Comparison of ENCODE assay signal across 20 cellular contexts in genomic region chr1:119874186-119874585, GRCh38. TPM values are rescaled to one million over a fixed set of nuclear protein-coding genes. Genes with fewer than 3 reads are reported as not detected.
"Had no signal": no experiment of that assay in that cellular context is flagged by ENCODE, and none has a peak within 500 bp of the region (broad histone marks: within the 10 kb centered on the region; RNA-seq: fewer than 3 reads in every experiment).

No MANE protein-coding gene starts in this region.

- H3K9me3 ChIP-seq: ascending aorta, colonic mucosa, lower lobe of right lung, mucosa of descending colon, SJCRH30, stomach had no signal

- DNase-seq: activated CD4-positive, alpha-beta T cell treated with anti-CD3 and anti-CD28 coated beads for 48 hours; activated naive CD4-positive, alpha-beta T cell treated with Interleukin-2 at 50 U/mL for 16 hours; activated naive CD8-positive, alpha-beta T cell treated with anti-CD3 and anti-CD28 coated beads, Interleukin-2, amount 50 U/mL, for 24 hours; colonic mucosa; effector CD4-positive, alpha-beta T cell; hippocampal formation; lower lobe of right lung; mucosa of descending colon; SJCRH30; stimulated activated CD4-positive, alpha-beta T cell treated with anti-CD3 and anti-CD28 coated beads, Interleukin-15, amount 100 ng/mL, for 24 hours; stimulated activated CD4-positive, alpha-beta T cell treated with anti-CD3 and anti-CD28 coated beads, Interleukin-4, amount 100 ng/mL, for 4 hours; stomach; T-helper 9 cell had no signal

- H3K36me3 Mint-ChIP-seq: natural killer cell treated with Interleukin-12 subunit alpha and Interleukin-12 subunit beta and Interleukin-15 and Interleukin-18, amount 100 ng/mL, for 72 hours had no signal

- H3K27ac Mint-ChIP-seq: activated naive CD8-positive, alpha-beta T cell treated with anti-CD3 and anti-CD28 coated beads, Interleukin-2, amount 50 U/mL, for 24 hours; natural killer cell treated with Interleukin-12 subunit alpha and Interleukin-12 subunit beta and Interleukin-15 and Interleukin-18, amount 100 ng/mL, for 72 hours had no signal

- ATAC-seq: lower lobe of right lung; mucosa of descending colon; natural killer cell treated with Interleukin-12 subunit alpha and Interleukin-12 subunit beta and Interleukin-15 and Interleukin-18, amount 100 ng/mL, for 72 hours had no signal

- H3K4me3 ChIP-seq: ascending aorta, colonic mucosa, lower lobe of right lung, mucosa of descending colon, SJCRH30, stomach had no signal

- H3K4me1 ChIP-seq: colonic mucosa, lower lobe of right lung had no signal

- H3K36me3 ChIP-seq: ascending aorta, colonic mucosa, lower lobe of right lung, SJCRH30, stomach had no signal

- H3K9me3 Mint-ChIP-seq: activated naive CD8-positive, alpha-beta T cell treated with anti-CD3 and anti-CD28 coated beads, Interleukin-2, amount 50 U/mL, for 24 hours; natural killer cell treated with Interleukin-12 subunit alpha and Interleukin-12 subunit beta and Interleukin-15 and Interleukin-18, amount 100 ng/mL, for 72 hours had no signal

- H3K27me3 ChIP-seq: ascending aorta, colonic mucosa, SJCRH30, stomach had no signal

- H3K4me3 Mint-ChIP-seq: activated naive CD8-positive, alpha-beta T cell treated with anti-CD3 and anti-CD28 coated beads, Interleukin-2, amount 50 U/mL, for 24 hours; natural killer cell treated with Interleukin-12 subunit alpha and Interleukin-12 subunit beta and Interleukin-15 and Interleukin-18, amount 100 ng/mL, for 72 hours had no signal

- H3K27ac ChIP-seq: colonic mucosa, lower lobe of right lung, SJCRH30, stomach had no signal

RNA-seq across cellular contexts. Expression of gene ADAM30, which starts 22.1 kb away (rescaled TPM):
- total RNA-seq: ascending aorta; colonic mucosa; endothelial cell of umbilical vein; lower lobe of right lung; mucosa of descending colon; natural killer cell treated with Interleukin-12 subunit alpha and Interleukin-12 subunit beta and Interleukin-15 and Interleukin-18, amount 100 ng/mL, for 72 hours; omental fat pad; pulmonary artery endothelial cell; SJCRH30; skeletal muscle tissue; stomach had no signal
- polyA plus RNA-seq: endothelial cell of umbilical vein, stomach, thymus had no signal
